12 cellular contexts compared by ENCODE assay signal in the genomic region with DNA sequence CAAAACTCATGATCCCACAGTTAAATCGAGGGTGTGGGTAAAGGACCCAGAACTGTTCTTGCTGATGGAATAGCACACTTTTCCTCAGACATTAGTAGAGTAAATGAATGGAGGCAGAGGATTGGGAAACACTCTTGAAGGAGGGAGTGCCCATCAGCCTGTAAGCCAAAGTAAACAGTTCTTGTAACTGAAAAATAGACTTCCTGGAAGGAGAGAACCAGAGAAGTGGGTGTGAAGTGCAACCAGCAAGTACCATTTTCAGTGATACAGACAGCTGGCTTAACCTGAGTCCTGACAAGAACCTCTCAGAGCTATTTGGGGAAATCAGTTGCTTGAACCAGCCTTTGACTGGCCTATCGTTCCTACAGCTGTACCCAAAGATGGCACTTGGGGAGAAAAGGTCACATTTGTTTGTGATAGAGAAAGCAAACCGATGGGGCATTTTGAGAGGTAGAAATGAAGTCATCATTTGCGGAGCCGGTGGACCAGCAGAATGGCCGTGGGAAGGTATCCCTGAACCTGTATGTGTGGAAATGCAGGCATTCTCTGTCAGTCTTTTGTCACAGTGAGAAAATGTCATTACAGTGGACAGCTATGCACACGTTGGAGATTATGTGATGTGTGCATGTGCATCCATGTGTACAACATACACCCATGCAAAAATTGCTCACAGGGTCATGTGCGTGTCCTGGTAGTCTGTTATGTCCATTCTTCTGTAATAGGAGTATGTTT. TPM values are rescaled to one million over a fixed set of nuclear protein-coding genes. Genes with fewer than 3 reads are reported as not detected.
DNase-seq lines count a peak whose midpoint lies in the region; ATAC-seq and TF ChIP-seq lines count a peak whose summit lies in the region.
"Had no signal": no experiment of that assay in that cellular context is flagged by ENCODE, and none has a peak within 500 bp of the region (broad histone marks: within the 10 kb centered on the region; RNA-seq: fewer than 3 reads in every experiment).

No MANE protein-coding gene starts in this region.

- TF ChIP-seq EP300 in esophagus muscularis mucosa (IDR thresholded peaks at IDR 0.05): no peak

- DNase-seq in DMS79 treated with DMSO at 0.1 percent for 48 hours (lab: John Stamatoyannopoulos, UW) (peak; percentile 31), NCI-H460 (ENCODE audit: extremely low read depth, low read depth) (peak; percentile 66), esophagus muscularis mucosa (ENCODE audit: extremely low spot score) (no peak), prostate gland (ENCODE audit: low spot score) (peak; percentile 60), 8988T (no peak), NCI-H526 (lab: John Stamatoyannopoulos, UW) (no peak)
- no peak for DNase-seq in activated effector memory CD4-positive, alpha-beta T cell treated with Interleukin-2 at 50 U/mL for 16 hours
- DNase-seq: caudate nucleus, GF-D8, natural killer cell, T1000 had no signal

- TF ChIP-seq POLR2A in esophagus muscularis mucosa (IDR thresholded peaks at IDR 0.05; ENCODE audit: low read depth) (no peak), prostate gland (IDR thresholded peaks at IDR 0.05) (no peak)

- no peak for ATAC-seq in HG02610 (IDR thresholded peaks at IDR 0.05; ENCODE audit: unreplicated experiment)

- peaks cover 90 to 100% (median 96%) of the 10 kb centered on the region in 4 donors for H3K4me1 ChIP-seq in esophagus muscularis mucosa
- no peaks in the 10 kb centered on the region for H3K4me1 ChIP-seq in prostate gland (replicated peaks)

- TF ChIP-seq CTCF in esophagus muscularis mucosa (IDR thresholded peaks at IDR 0.05) (no peak), prostate gland (IDR thresholded peaks at IDR 0.05) (no peak)

- H3K27me3 ChIP-seq in esophagus muscularis mucosa (no peaks in the 10 kb centered on the region), prostate gland (replicated peaks; ENCODE audit: insufficient read depth) (no peaks in the 10 kb centered on the region)

- intact Hi-C loops in esophagus muscularis mucosa (cut with DNase I): loop anchor here (10.0 kb wide), 1 partner anchor 51 kb away; no protein-coding TSS in a partner anchor
- intact Hi-C loops in prostate gland (cut with DNase I): no loop called here

- peak overlapping the region; percentile 20 to 56 (median 42) for H3K27ac ChIP-seq in esophagus muscularis mucosa (replicated peaks in 1 of 4)
- no peak overlapping the region for H3K27ac ChIP-seq in prostate gland

- H3K4me3 ChIP-seq in esophagus muscularis mucosa (no peak overlapping the region), prostate gland (no peak overlapping the region)

- peaks cover 0 to 5% (median 0%) of the 10 kb centered on the region in 4 donors for H3K36me3 ChIP-seq in esophagus muscularis mucosa
- H3K36me3 ChIP-seq in prostate gland: no peaks in the 10 kb centered on the region

- 76% methylated on average over 8 of the region's 8 CpGs for WGBS in esophagus muscularis mucosa
- 78% methylated on average over 8 of the region's 8 CpGs for WGBS in prostate gland

- H3K9me3 ChIP-seq in esophagus muscularis mucosa: no peaks in the 10 kb centered on the region
- no peaks in the 10 kb centered on the region for H3K9me3 ChIP-seq in prostate gland

RNA-seq across cellular contexts. Expression of a gene that starts 17.7 kb away (rescaled TPM):
- 115 and 117 TPM in 2 replicates for total RNA-seq in NCI-H460 (2014; rRNA removed; shearing (Covaris generic))
- polyA plus RNA-seq in NCI-H460 (2014; cell fraction: nucleus; rRNA removed): 47.5 and 62.7 TPM in 2 replicates
- 100 to 1,000 TPM; 140 to 429 (median 201) TPM for total RNA-seq in esophagus muscularis mucosa
- 100 to 1,000 TPM in 1 of 2 donors, 10 to 100 TPM in 1; 55.2 to 101 TPM for total RNA-seq in prostate gland

Comparison
In these comparisons a context has a peak if more than half of its experiments do, and no peak if none do; other contexts are left out.
1. DNase-seq: peak in DMS79 treated with DMSO at 0.1 percent for 48 hours (single experiment), NCI-H460 (single experiment) and prostate gland (single experiment); none in esophagus muscularis mucosa (single experiment), 8988T (single experiment), activated effector memory CD4-positive, alpha-beta T cell treated with Interleukin-2 at 50 U/mL for 16 hours (single experiment) and NCI-H526 (0 of 2).
2. H3K27ac ChIP-seq: peak in esophagus muscularis mucosa (4 of 4); none in prostate gland (0 of 2).